Comparison of ENCODE assay signal across 14 cellular contexts in the genomic region with DNA sequence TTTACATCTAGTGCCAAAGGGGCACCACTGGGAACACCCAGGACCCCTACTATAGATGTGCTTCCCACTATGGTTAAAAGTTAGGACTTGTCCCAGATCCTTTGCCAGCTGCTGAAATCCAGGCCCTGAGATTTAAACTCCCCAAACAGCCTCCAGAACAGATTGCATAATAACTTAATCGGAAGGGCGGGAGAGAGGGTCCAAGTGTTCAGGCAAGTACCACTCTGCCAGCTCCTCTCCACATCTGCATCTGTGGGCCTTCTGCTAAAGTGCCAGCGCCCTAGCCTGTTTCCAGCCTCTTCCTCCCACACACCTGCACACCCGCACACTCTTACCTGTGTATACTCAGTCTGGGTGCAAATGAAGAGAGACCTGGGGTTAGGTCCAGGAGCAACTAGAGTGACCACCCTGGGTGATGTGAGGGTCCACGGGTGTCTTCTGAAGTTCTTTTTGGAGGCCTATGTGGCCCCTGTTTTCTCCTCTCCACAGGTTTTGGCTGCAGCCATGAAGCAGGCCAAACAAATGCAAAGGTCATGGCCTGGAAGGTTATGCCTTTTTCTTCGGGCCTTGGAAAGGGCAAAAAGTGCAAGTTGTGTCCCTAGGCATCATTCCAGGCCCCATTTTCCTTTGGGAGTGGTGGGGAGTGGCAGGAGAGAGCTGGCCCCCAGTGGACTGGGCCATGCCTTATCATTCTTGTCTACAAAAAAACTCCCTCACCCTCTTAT. TPM values are rescaled to one million over a fixed set of nuclear protein-coding genes. Genes with fewer than 3 reads are reported as not detected.
DNase-seq lines count a peak whose midpoint lies in the region; ATAC-seq and TF ChIP-seq lines count a peak whose summit lies in the region.
"Had no signal": no experiment of that assay in that cellular context is flagged by ENCODE, and none has a peak within 500 bp of the region (broad histone marks: within the 10 kb centered on the region; RNA-seq: fewer than 3 reads in every experiment).

No MANE protein-coding gene starts in this region.

- intact Hi-C loops in Right ventricle myocardium inferior (cut with DNase I) = no loop called here
- intact Hi-C loops in cardiac septum (cut with DNase I) = no loop called here
- intact Hi-C loops in left ventricle myocardium inferior (cut with micrococcal nuclease) = no loop called here
- intact Hi-C loops in ovary (cut with DNase I) = no loop called here

- TF ChIP-seq CTCF in left ventricle myocardium inferior (IDR thresholded peaks at IDR 0.05; ENCODE audit: borderline replicate concordance) = no peak
- no peak for TF ChIP-seq CTCF in ovary (IDR thresholded peaks at IDR 0.05)
- TF ChIP-seq CTCF in GM10266 (IDR thresholded peaks at IDR 0.05; ENCODE audit: control insufficient read depth, insufficient read depth, low read depth, missing control alignments) = no peak

- POLR2A ChIA-PET in HEK293T (lab: Yijun Ruan, JAX) = no interaction called here

- CTCF ChIA-PET in HEK293T (lab: Yijun Ruan, JAX) = no interaction called here

- ATAC-seq in Right ventricle myocardium inferior = peak; percentile 74
- ATAC-seq: activated CD8-positive, alpha-beta T cell treated with anti-CD3 and anti-CD28 coated beads, Interleukin-2, amount 10 ng/mL, durations not matched to agents 7 days and 5 days had no signal

- no peaks in the 10 kb centered on the region for H3K36me3 ChIP-seq in left ventricle myocardium inferior
- no peaks in the 10 kb centered on the region for H3K36me3 ChIP-seq in ovary

- 18 to 26% (median 23%) methylated on average over 6 of the region's 6 CpGs for WGBS in ovary, 3 donors

- H3K4me1 ChIP-seq in left ventricle myocardium inferior (peaks cover 91% of the 10 kb centered on the region), ovary (ENCODE audit: insufficient read depth) (peaks cover 37% of the 10 kb centered on the region)

- DNase-seq in Right ventricle myocardium inferior (ENCODE audit: missing footprints) (no peak), cardiac septum (ENCODE audit: low spot score) (no peak), left ventricle myocardium inferior (no peak), ovary (peak in 2 of 5 donors; percentile 42 to 66), GM10266 (ENCODE audit: extremely low spot score) (no peak), hypothalamus (lab: John Stamatoyannopoulos, UW) (no peak), HEK293T (ENCODE audit: extremely low spot score) (no peak), caudate nucleus (lab: John Stamatoyannopoulos, UW) (no peak)
- DNase-seq: activated CD8-positive, alpha-beta T cell treated with anti-CD3 and anti-CD28 coated beads, Interleukin-2, amount 10 ng/mL, durations not matched to agents 7 days and 5 days; activated naive CD4-positive, alpha-beta T cell treated with anti-CD3 and anti-CD28 coated beads, Interleukin-2, amount 50 U/mL, for 16 hours; cortex of kidney; NCI-H226; OCI-M1 had no signal

- no peak for TF ChIP-seq POLR2A in ovary (IDR thresholded peaks at IDR 0.05)

- H3K4me3 ChIP-seq in left ventricle myocardium inferior (no peak overlapping the region), ovary (no peak overlapping the region)

- H3K9me3 ChIP-seq in left ventricle myocardium inferior (replicated peaks) = no peaks in the 10 kb centered on the region
- no peaks in the 10 kb centered on the region for H3K9me3 ChIP-seq in ovary

- H3K27ac ChIP-seq in left ventricle myocardium inferior (replicated peaks) = peak overlapping the region; percentile 89
- H3K27ac ChIP-seq in ovary = peak overlapping the region; percentile 16 to 35
- no peak overlapping the region for H3K27ac ChIP-seq in caudate nucleus (ENCODE audit: low read depth, low read length)

- H3K27me3 ChIP-seq in left ventricle myocardium inferior (ENCODE audit: low read depth) (no peaks in the 10 kb centered on the region), ovary (no peaks in the 10 kb centered on the region)

- no peak for TF ChIP-seq EP300 in ovary (IDR thresholded peaks at IDR 0.05)

TF ChIP-seq in HEK293T, 16 proteins besides CTCF, POLR2A, EP300 and RAD21:
- TF ChIP-seq SUZ12 (IDR thresholded peaks at IDR 0.05) = no peak
- TF ChIP-seq ZNF384 (IDR thresholded peaks at IDR 0.05) = no peak
- no peak for TF ChIP-seq LEF1 (IDR thresholded peaks at IDR 0.05; ENCODE audit: borderline replicate concordance)
- no peak for TF ChIP-seq BHLHE40 (IDR thresholded peaks at IDR 0.05; ENCODE audit: borderline replicate concordance)
- no peak for TF ChIP-seq CTBP1 (IDR thresholded peaks at IDR 0.05; ENCODE audit: borderline replicate concordance)
- no peak for TF ChIP-seq NFRKB (IDR thresholded peaks at IDR 0.05)
- no peak for TF ChIP-seq FOXK2 (IDR thresholded peaks at IDR 0.05)
- TF ChIP-seq ARNT (IDR thresholded peaks at IDR 0.05) = no peak
- TF ChIP-seq TARDBP (IDR thresholded peaks at IDR 0.05) = no peak
- TF ChIP-seq SP1 (IDR thresholded peaks at IDR 0.05) = no peak
- TF ChIP-seq HDGF (IDR thresholded peaks at IDR 0.05; ENCODE audit: borderline replicate concordance) = no peak
- no peak for TF ChIP-seq ELF4 (IDR thresholded peaks at IDR 0.05)
- no peak for TF ChIP-seq FOXM1 (IDR thresholded peaks at IDR 0.05; ENCODE audit: borderline replicate concordance)
- TF ChIP-seq, protein P1, sequence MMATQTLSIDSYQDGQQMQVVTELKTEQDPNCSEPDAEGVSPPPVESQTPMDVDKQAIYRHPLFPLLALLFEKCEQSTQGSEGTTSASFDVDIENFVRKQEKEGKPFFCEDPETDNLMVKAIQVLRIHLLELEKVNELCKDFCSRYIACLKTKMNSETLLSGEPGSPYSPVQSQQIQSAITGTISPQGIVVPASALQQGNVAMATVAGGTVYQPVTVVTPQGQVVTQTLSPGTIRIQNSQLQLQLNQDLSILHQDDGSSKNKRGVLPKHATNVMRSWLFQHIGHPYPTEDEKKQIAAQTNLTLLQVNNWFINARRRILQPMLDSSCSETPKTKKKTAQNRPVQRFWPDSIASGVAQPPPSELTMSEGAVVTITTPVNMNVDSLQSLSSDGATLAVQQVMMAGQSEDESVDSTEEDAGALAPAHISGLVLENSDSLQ (IDR thresholded peaks at IDR 0.05) = no peak

RNA-seq across cellular contexts. Expression of a gene that starts 29.3 kb away (rescaled TPM):
- total RNA-seq in Right ventricle myocardium inferior (11.3 TPM), cardiac septum (10.9 TPM), left ventricle myocardium inferior (7.3 TPM), ovary (10 to 100 TPM; 29.9 to 90.0 (median 71.2) TPM)
- polyA plus RNA-seq in ovary = 10 to 100 TPM; 36.1 to 45.5 TPM
- total RNA-seq: activated CD8-positive, alpha-beta T cell treated with anti-CD3 and anti-CD28 coated beads, Interleukin-2, amount 10 ng/mL, durations not matched to agents 7 days and 5 days; T-helper 2 cell treated with Interferon-gamma antibody and Interleukin-4, amounts not matched to agents 100 ng/mL and 5 ng/mL, for 36 hours had no signal
